In genomic region chr16:30866031-30866430, GRCh38 we compare ENCODE assay signal across 29 cellular contexts. TPM values are rescaled to one million over a fixed set of nuclear protein-coding genes. Genes with fewer than 3 reads are reported as not detected.
"Had no signal": no experiment of that assay in that cellular context is flagged by ENCODE, and none has a peak within 500 bp of the region (broad histone marks: within the 10 kb centered on the region; RNA-seq: fewer than 3 reads in every experiment).

No MANE protein-coding gene starts in this region.

- H3K4me3 Mint-ChIP-seq: naive thymus-derived CD8-positive, alpha-beta T cell; natural killer cell treated with Interleukin-12 subunit alpha and Interleukin-12 subunit beta and Interleukin-15 and Interleukin-18, amount 100 ng/mL, for 72 hours; neural progenitor cell; stimulated activated effector memory CD8-positive, alpha-beta T cell treated with anti-CD3 and anti-CD28 coated beads, Interleukin-12 subunit alpha, Interleukin-12 subunit beta, amount 100 ng/mL, for 72 hours; stimulated activated naive CD8-positive, alpha-beta T cell treated with anti-CD3 and anti-CD28 coated beads, Interleukin-15, Interleukin-2, amounts not matched to agents 100 ng/mL and 50 ng/mL, for 24 hours had no signal

- H3K4me1 ChIP-seq: parathyroid adenoma, psoas muscle, right lobe of liver, sigmoid colon, stomach, thyroid gland, tibial nerve, upper lobe of left lung, vagina had no signal

- H2AFZ ChIP-seq: neural progenitor cell, parathyroid adenoma had no signal

- H3K27me3 ChIP-seq: neural progenitor cell, ovary, right lobe of liver, sigmoid colon, stomach, thyroid gland, tibial nerve, upper lobe of left lung, vagina had no signal

- H3K9me3 ChIP-seq: ovary, psoas muscle, right lobe of liver, sigmoid colon, stomach, thoracic aorta, thyroid gland, tibial nerve, upper lobe of left lung, vagina had no signal

- DNase-seq: naive thymus-derived CD8-positive, alpha-beta T cell; occipital lobe; ovary; posterior cingulate gyrus; psoas muscle; right cardiac atrium; right lobe of liver; sigmoid colon; small intestine; stimulated activated CD4-positive, alpha-beta T cell treated with anti-CD3 and anti-CD28 coated beads, Interleukin-15, amount 100 ng/mL, for 24 hours; stimulated activated CD4-positive, alpha-beta T cell treated with anti-CD3 and anti-CD28 coated beads, Interleukin-2, amount 100 ng/mL, for 24 hours; stimulated activated CD4-positive, alpha-beta T cell treated with anti-CD3 and anti-CD28 coated beads, Interleukin-2, amount 100 ng/mL, for 48 hours; stimulated activated CD4-positive, alpha-beta T cell treated with anti-CD3 and anti-CD28 coated beads, Interleukin-4, amount 100 ng/mL, for 24 hours; stimulated activated naive CD4-positive, alpha-beta T cell treated with Interleukin-2 at 50 U/mL for 16 hours; stomach; thyroid gland; trophoblast cell; upper lobe of left lung had no signal

- H3K9me3 Mint-ChIP-seq: naive thymus-derived CD8-positive, alpha-beta T cell; natural killer cell treated with Interleukin-12 subunit alpha and Interleukin-12 subunit beta and Interleukin-15 and Interleukin-18, amount 100 ng/mL, for 72 hours; neural progenitor cell; stimulated activated effector memory CD8-positive, alpha-beta T cell treated with anti-CD3 and anti-CD28 coated beads, Interleukin-12 subunit alpha, Interleukin-12 subunit beta, amount 100 ng/mL, for 72 hours; stimulated activated naive CD8-positive, alpha-beta T cell treated with anti-CD3 and anti-CD28 coated beads, Interleukin-15, Interleukin-2, amounts not matched to agents 100 ng/mL and 50 ng/mL, for 24 hours had no signal

- H3K36me3 Mint-ChIP-seq: naive thymus-derived CD8-positive, alpha-beta T cell; natural killer cell treated with Interleukin-12 subunit alpha and Interleukin-12 subunit beta and Interleukin-15 and Interleukin-18, amount 100 ng/mL, for 72 hours had no signal

- H3K4me2 ChIP-seq: neural progenitor cell had no signal

- H3K4me1 Mint-ChIP-seq: neural progenitor cell; stimulated activated effector memory CD8-positive, alpha-beta T cell treated with anti-CD3 and anti-CD28 coated beads, Interleukin-12 subunit alpha, Interleukin-12 subunit beta, amount 100 ng/mL, for 72 hours had no signal

- H3K4me3 ChIP-seq: neural progenitor cell, ovary, psoas muscle, right lobe of liver, sigmoid colon, stomach, thoracic aorta, thyroid gland, tibial nerve, upper lobe of left lung, vagina had no signal

- H3K36me3 ChIP-seq: neural progenitor cell, ovary, right lobe of liver, sigmoid colon, thoracic aorta, thyroid gland, upper lobe of left lung, vagina had no signal

- H3K27me3 Mint-ChIP-seq: naive thymus-derived CD8-positive, alpha-beta T cell; natural killer cell treated with Interleukin-12 subunit alpha and Interleukin-12 subunit beta and Interleukin-15 and Interleukin-18, amount 100 ng/mL, for 72 hours; progenitor cell of endocrine pancreas; stimulated activated naive CD8-positive, alpha-beta T cell treated with anti-CD3 and anti-CD28 coated beads, Interleukin-15, Interleukin-2, amounts not matched to agents 100 ng/mL and 50 ng/mL, for 24 hours had no signal

- FAIRE-seq: small intestine, urothelium cell line had no signal

- H3K27ac ChIP-seq: neural progenitor cell, ovary, parathyroid adenoma, psoas muscle, right lobe of liver, sigmoid colon, stomach, thoracic aorta, thyroid gland, tibial nerve, upper lobe of left lung, vagina had no signal

- ATAC-seq: naive thymus-derived CD8-positive, alpha-beta T cell; natural killer cell treated with Interleukin-12 subunit alpha and Interleukin-12 subunit beta and Interleukin-15 and Interleukin-18, amount 100 ng/mL, for 72 hours; psoas muscle; right cardiac atrium; right lobe of liver; stimulated activated effector memory CD8-positive, alpha-beta T cell treated with anti-CD3 and anti-CD28 coated beads, Interleukin-12 subunit alpha, Interleukin-12 subunit beta, amount 100 ng/mL, for 72 hours had no signal

- H3K27ac Mint-ChIP-seq: naive thymus-derived CD8-positive, alpha-beta T cell; natural killer cell treated with Interleukin-12 subunit alpha and Interleukin-12 subunit beta and Interleukin-15 and Interleukin-18, amount 100 ng/mL, for 72 hours; neural progenitor cell; progenitor cell of endocrine pancreas; stimulated activated effector memory CD8-positive, alpha-beta T cell treated with anti-CD3 and anti-CD28 coated beads, Interleukin-12 subunit alpha, Interleukin-12 subunit beta, amount 100 ng/mL, for 72 hours; stimulated activated naive CD8-positive, alpha-beta T cell treated with anti-CD3 and anti-CD28 coated beads, Interleukin-15, Interleukin-2, amounts not matched to agents 100 ng/mL and 50 ng/mL, for 24 hours had no signal

RNA-seq across cellular contexts. Expression of gene CTF1, which starts 30.4 kb away (rescaled TPM):
- total RNA-seq: occipital lobe had no signal
- polyA plus RNA-seq: neural cell had no signal
